Comparison of ENCODE assay signal across 13 cellular contexts in genomic region chr17:81863833-81864768, GRCh38. TPM values are rescaled to one million over a fixed set of nuclear protein-coding genes. Genes with fewer than 3 reads are reported as not detected.
A peak's percentile ranks its signal among the peaks of the same experiment; 100 is the strongest.
DNase-seq lines count a peak whose midpoint lies in the region; ATAC-seq and TF ChIP-seq lines count a peak whose summit lies in the region.
"Had no signal": no experiment of that assay in that cellular context is flagged by ENCODE, and none has a peak within 500 bp of the region (broad histone marks: within the 10 kb centered on the region; RNA-seq: fewer than 3 reads in every experiment).

No MANE protein-coding gene starts in this region.

- DNase-seq in H7 (peak; percentile 65), amniotic stem cell (lab: John Stamatoyannopoulos, UW) (no peak), breast epithelium (ENCODE audit: low spot score in 2 of 2) (no peak), NCI-H187 (lab: John Stamatoyannopoulos, UW) (no peak)
- DNase-seq in activated naive CD4-positive, alpha-beta T cell treated with anti-CD3 and anti-CD28 coated beads, Interleukin-2, amount 50 U/mL, for 72 hours (ENCODE audit: low spot score in 2 of 2) = no peak
- DNase-seq: Calu3; foreskin fibroblast; NCI-H82; stimulated activated CD4-positive, alpha-beta T cell treated with anti-CD3 and anti-CD28 coated beads, Interleukin-4, amount 100 ng/mL, for 1 hour had no signal

- 61 to 69% methylated on average over 4 to 6 of the region's 9 CpGs for WGBS in gastroesophageal sphincter (ENCODE audit: low coverage in 1 of 2), 2 donors

- H3K9me3 Mint-ChIP-seq in activated naive CD4-positive, alpha-beta T cell treated with anti-CD3 and anti-CD28 coated beads, Interleukin-2, amount 50 U/mL, for 72 hours = no peaks in the 10 kb centered on the region

- H3K36me3 Mint-ChIP-seq in activated naive CD4-positive, alpha-beta T cell treated with anti-CD3 and anti-CD28 coated beads, Interleukin-2, amount 50 U/mL, for 72 hours = peaks cover 22 to 30% of the 10 kb centered on the region in 2 donors

- H4K20me1 ChIP-seq in BLaER1 treated with 17β-estradiol and CSF1 and Interleukin-3, amounts not matched to agents 10 nM and 100 nM = peaks cover 48 to 70% (median 59%) of the 10 kb centered on the region in 11 experiments

- peaks cover 18 to 58% (median 37%) of the 10 kb centered on the region in 11 experiments for H3K36me3 ChIP-seq in BLaER1 treated with 17β-estradiol and CSF1 and Interleukin-3, amounts not matched to agents 10 nM and 100 nM
- peaks cover 21% of the 10 kb centered on the region for H3K36me3 ChIP-seq in H7 (replicated peaks; ENCODE audit: control insufficient read depth, insufficient read depth, low read length)
- H3K36me3 ChIP-seq in mucosa of stomach (ENCODE audit: control insufficient read depth, insufficient read depth, low read length) = peaks cover 5% of the 10 kb centered on the region
- H3K36me3 ChIP-seq in gastroesophageal sphincter = peaks cover 0 to 34% of the 10 kb centered on the region in 2 donors
- H3K36me3 ChIP-seq in breast epithelium = no peaks in the 10 kb centered on the region

- ATAC-seq in activated naive CD4-positive, alpha-beta T cell treated with anti-CD3 and anti-CD28 coated beads, Interleukin-2, amount 50 U/mL, for 72 hours = no peak
- ATAC-seq in gastroesophageal sphincter = no peak

- TF ChIP-seq POLR2A in gastroesophageal sphincter (IDR thresholded peaks at IDR 0.05) = no peak
- TF ChIP-seq POLR2A in breast epithelium (IDR thresholded peaks at IDR 0.05) = no peak

- peak overlapping the region in 3 of 11 experiments; percentile 15 to 90 (median 27); a peak in 3 of 22 replicates for H3K27ac ChIP-seq in BLaER1 treated with 17β-estradiol and CSF1 and Interleukin-3, amounts not matched to agents 10 nM and 100 nM
- H3K27ac ChIP-seq in gastroesophageal sphincter (peak overlapping the region in 2 of 4 donors; percentile 6 to 22), breast epithelium (peak overlapping the region in 1 of 2 donors; percentile 34)

- H3K9ac ChIP-seq in BLaER1 treated with 17β-estradiol and CSF1 and Interleukin-3, amounts not matched to agents 10 nM and 100 nM = peak overlapping the region in 8 of 11 experiments; percentile 14 to 94 (median 88); a peak in 10 of 22 replicates
- peak overlapping the region; percentile 24 for H3K9ac ChIP-seq in mucosa of stomach (ENCODE audit: low read length)

- no peak overlapping the region for H3K4me3 ChIP-seq in BLaER1 treated with 17β-estradiol and CSF1 and Interleukin-3, amounts not matched to agents 10 nM and 100 nM
- H3K4me3 ChIP-seq in H7 (ENCODE audit: insufficient read depth, low read depth, low read length) (no peak overlapping the region), mucosa of stomach (ENCODE audit: low read length) (no peak overlapping the region), gastroesophageal sphincter (no peak overlapping the region), breast epithelium (no peak overlapping the region)

- intact Hi-C loops in breast epithelium (cut with DNase I; ENCODE audit: low total_unique reads) = no loop called here

- H3K4me2 ChIP-seq in BLaER1 treated with 17β-estradiol and CSF1 and Interleukin-3, amounts not matched to agents 10 nM and 100 nM = peak overlapping the region; percentile 13 to 97 (median 93); a peak in 13 of 22 replicates

- peaks cover 70 to 81% (median 76%) of the 10 kb centered on the region in 10 experiments for H3K4me1 ChIP-seq in BLaER1 treated with 17β-estradiol and CSF1 and Interleukin-3, amounts not matched to agents 10 nM and 100 nM
- peaks cover 76% of the 10 kb centered on the region for H3K4me1 ChIP-seq in mucosa of stomach (ENCODE audit: control insufficient read depth, insufficient read depth, low read length)
- H3K4me1 ChIP-seq in gastroesophageal sphincter = peaks cover 0 to 69% (median 30%) of the 10 kb centered on the region in 3 donors
- peaks cover 2 to 11% of the 10 kb centered on the region in 2 donors for H3K4me1 ChIP-seq in breast epithelium

- peak overlapping the region; percentile 82 to 92 for H3K27ac Mint-ChIP-seq in activated naive CD4-positive, alpha-beta T cell treated with anti-CD3 and anti-CD28 coated beads, Interleukin-2, amount 50 U/mL, for 72 hours

- TF ChIP-seq CTCF in gastroesophageal sphincter (IDR thresholded peaks at IDR 0.05) (no peak), breast epithelium (IDR thresholded peaks at IDR 0.05) (no peak)

- no peaks in the 10 kb centered on the region for H3K9me3 ChIP-seq in BLaER1 treated with 17β-estradiol and CSF1 and Interleukin-3, amounts not matched to agents 10 nM and 100 nM (replicated peaks in 1 of 11)
- H3K9me3 ChIP-seq in mucosa of stomach (ENCODE audit: control insufficient read depth, low read length) (no peaks in the 10 kb centered on the region), gastroesophageal sphincter (no peaks in the 10 kb centered on the region), breast epithelium (no peaks in the 10 kb centered on the region)

- no peak for TF ChIP-seq EP300 in gastroesophageal sphincter (IDR thresholded peaks at IDR 0.05)

- H3K27me3 ChIP-seq in BLaER1 treated with 17β-estradiol and CSF1 and Interleukin-3, amounts not matched to agents 10 nM and 100 nM = no peaks in the 10 kb centered on the region
- no peaks in the 10 kb centered on the region for H3K27me3 ChIP-seq in H7 (ENCODE audit: control insufficient read depth, insufficient read depth, low read length)
- H3K27me3 ChIP-seq in mucosa of stomach (ENCODE audit: control insufficient read depth, insufficient read depth, low read length) = no peaks in the 10 kb centered on the region
- H3K27me3 ChIP-seq in gastroesophageal sphincter = no peaks in the 10 kb centered on the region
- H3K27me3 ChIP-seq in breast epithelium = no peaks in the 10 kb centered on the region

RNA-seq across cellular contexts. Expression of gene P4HB, which starts 3.8 kb away (rescaled TPM):
- 421 and 528 TPM in 2 replicates for total RNA-seq in H7 (2014; rRNA removed; shearing (Covaris generic))
- 100 to 1,000 TPM; 382 to 460 TPM for total RNA-seq in activated naive CD4-positive, alpha-beta T cell treated with anti-CD3 and anti-CD28 coated beads, Interleukin-2, amount 50 U/mL, for 72 hours
- total RNA-seq in gastroesophageal sphincter = 100 to 1,000 TPM; 257 to 365 (median 324) TPM
- total RNA-seq in breast epithelium = 100 to 1,000 TPM; 374 to 475 (median 466) TPM

RNA-seq across cellular contexts. Expression of gene ARHGDIA, which starts 7.0 kb away (rescaled TPM):
- total RNA-seq in H7 (2014; rRNA removed; shearing (Covaris generic)) = 127 and 158 TPM in 2 replicates
- 100 to 1,000 TPM; 328 to 513 TPM for total RNA-seq in activated naive CD4-positive, alpha-beta T cell treated with anti-CD3 and anti-CD28 coated beads, Interleukin-2, amount 50 U/mL, for 72 hours
- 100 to 1,000 TPM; 120 to 219 (median 169) TPM for total RNA-seq in gastroesophageal sphincter
- 100 to 1,000 TPM in 2 of 3 donors, 10 to 100 TPM in 1; 67.0 to 135 (median 124) TPM for total RNA-seq in breast epithelium

RNA-seq across cellular contexts. Expression of gene ALYREF, which starts 27.3 kb away (rescaled TPM):
- total RNA-seq in H7 (2014; rRNA removed; shearing (Covaris generic)) = 195 and 271 TPM in 2 replicates
- total RNA-seq in activated naive CD4-positive, alpha-beta T cell treated with anti-CD3 and anti-CD28 coated beads, Interleukin-2, amount 50 U/mL, for 72 hours = 100 to 1,000 TPM; 186 TPM
- 10 to 100 TPM; 26.6 to 68.1 (median 55.5) TPM for total RNA-seq in gastroesophageal sphincter
- total RNA-seq in breast epithelium = 10 to 100 TPM; 37.4 to 69.5 (median 50.9) TPM

RNA-seq across cellular contexts. Expression of gene ANAPC11, which starts 27.4 kb away (rescaled TPM):
- total RNA-seq in H7 (2014; rRNA removed; shearing (Covaris generic)) = 269 and 274 TPM in 2 replicates
- 100 to 1,000 TPM; 122 to 154 TPM for total RNA-seq in activated naive CD4-positive, alpha-beta T cell treated with anti-CD3 and anti-CD28 coated beads, Interleukin-2, amount 50 U/mL, for 72 hours
- total RNA-seq in gastroesophageal sphincter = 100 to 1,000 TPM in 3 of 4 donors, 10 to 100 TPM in 1; 81.0 to 128 (median 119) TPM
- total RNA-seq in breast epithelium = 100 to 1,000 TPM in 2 of 3 donors, 10 to 100 TPM in 1; 99.7 to 127 (median 117) TPM

RNA-seq across cellular contexts. Expression of gene PPP1R27, which starts 29.3 kb away (rescaled TPM):
- not detected in 2 replicates for total RNA-seq in H7 (2014; rRNA removed; shearing (Covaris generic))
- not detected for total RNA-seq in activated naive CD4-positive, alpha-beta T cell treated with anti-CD3 and anti-CD28 coated beads, Interleukin-2, amount 50 U/mL, for 72 hours
- total RNA-seq in gastroesophageal sphincter (not detected), breast epithelium (not detected)
- total RNA-seq: Calu3, mononuclear cell had no signal
